20 cellular contexts compared by ENCODE assay signal in the genomic region with DNA sequence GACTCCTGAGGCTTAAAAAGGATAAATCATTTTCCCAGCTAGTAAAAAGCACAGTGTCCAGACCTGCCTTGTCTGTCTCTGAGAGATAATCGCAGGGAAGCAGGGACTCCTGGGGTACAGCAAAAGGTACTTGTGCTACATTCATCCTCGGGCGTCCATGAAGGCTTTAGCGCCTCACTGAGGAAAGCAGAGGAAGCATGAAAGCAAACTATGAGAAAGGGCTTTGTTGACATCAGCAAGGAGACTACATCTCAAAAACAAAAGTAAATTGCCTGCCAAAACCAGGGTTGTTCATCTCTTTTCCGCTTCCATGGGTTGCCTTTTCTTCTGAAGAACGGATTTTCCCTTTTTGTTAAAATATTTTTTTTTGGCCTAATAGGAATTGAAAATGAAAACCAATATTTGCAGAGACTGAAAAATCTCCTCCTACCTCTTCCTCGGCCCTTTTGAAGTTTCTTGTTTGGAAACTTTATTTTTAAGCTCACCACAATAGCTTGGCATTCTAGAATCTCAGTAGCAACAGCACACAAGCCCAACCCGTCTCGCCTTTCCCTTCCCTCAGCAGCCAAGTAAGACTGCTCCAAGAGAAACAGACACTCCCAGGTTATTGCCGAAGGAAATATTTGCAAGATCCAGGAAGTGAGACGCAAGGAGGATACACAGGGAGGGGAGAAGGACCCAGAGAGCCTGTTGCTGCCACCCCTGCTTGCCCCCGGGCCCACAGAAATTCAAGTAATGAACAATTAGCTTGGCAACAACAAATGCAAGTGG.
DNase-seq lines count a peak whose midpoint lies in the region; ATAC-seq and TF ChIP-seq lines count a peak whose summit lies in the region.
"Had no signal": no experiment of that assay in that cellular context is flagged by ENCODE, and none has a peak within 500 bp of the region (broad histone marks: within the 10 kb centered on the region; RNA-seq: fewer than 3 reads in every experiment).

No MANE protein-coding gene starts in this region.

- ATAC-seq in lung (ENCODE audit: insufficient read depth, low FRiP score) (no peak), HG03520 (IDR thresholded peaks at IDR 0.05; ENCODE audit: unreplicated experiment) (no peak)
- ATAC-seq: T-cell had no signal

- CTCF ChIA-PET in A673 (lab: Charles Lee) = interaction anchor here (0.7 to 1.3 kb wide), 2 partner anchors 12 to 62 kb away, joined by 5 to 6 read pairs; no protein-coding TSS in a partner anchor

- DNase-seq in A673 (ENCODE audit: low spot score) (peak; percentile 57), OCI-M1 (lab: John Stamatoyannopoulos, UW) (peak; percentile 0), epithelial cell of prostate (ENCODE audit: low read depth, low spot score) (no peak), lung (ENCODE audit: low spot score) (no peak), SHP77 treated with DMSO at 0.1 percent for 48 hours (lab: John Stamatoyannopoulos, UW) (no peak), NCI-H524 (lab: John Stamatoyannopoulos, UW) (no peak)
- no peak for DNase-seq in activated CD4-positive, alpha-beta T cell treated with anti-CD3 and anti-CD28 coated beads for 4 hours
- DNase-seq: activated CD8-positive, alpha-beta memory T cell treated with anti-CD3 and anti-CD28 coated beads, Interleukin-2, amount 50 U/mL, for 48 hours; activated effector memory CD4-positive, alpha-beta T cell treated with Interleukin-2 at 50 U/mL for 16 hours; gastrocnemius medialis; IMR-90; NCI-H1436; NCI-H526; occipital lobe; right lobe of liver; SHP77; T-cell had no signal

- H3K4me1 ChIP-seq in A673 (ENCODE audit: insufficient read depth, low read length, poor library complexity, severe bottlenecking) (peaks cover 17% of the 10 kb centered on the region), lung (ENCODE audit: control insufficient read depth in 2 of 2, insufficient read depth in 2 of 2, low read length in 2 of 2) (peaks cover 0 to 3% of the 10 kb centered on the region in 2 donors)
- H3K4me1 ChIP-seq: gastrocnemius medialis, right lobe of liver had no signal

- intact Hi-C loops in A673 (cut with micrococcal nuclease; ENCODE audit: unreplicated experiment) = loop anchor here (2.0 kb wide), 1 partner anchor 66 kb away; no protein-coding TSS in a partner anchor

- POLR2A ChIA-PET in A673 (lab: Charles Lee; ENCODE audit: low non-redundant PET) = no interaction called here

- TSS peak; percentile 68 for BruUV-seq in A673 (replicated peaks; lab: Mats Ljungman, UMichigan)

- peak overlapping the region; percentile 90 for H3K27ac ChIP-seq in A673 (ENCODE audit: low read depth, low read length, poor library complexity, severe bottlenecking)
- peak overlapping the region; percentile 32 for H3K27ac ChIP-seq in epithelial cell of prostate
- peak overlapping the region; percentile 9 to 31 for H3K27ac ChIP-seq in lung (ENCODE audit: low read depth in 1 of 2, low read length in 1 of 2)
- H3K27ac ChIP-seq: C4-2B, right lobe of liver, thoracic aorta had no signal

- WGBS in lung, 2 donors = 38 to 73% methylated on average over 12 of the region's 12 CpGs

- no peaks in the 10 kb centered on the region for H3K36me3 ChIP-seq in A673 (ENCODE audit: insufficient read depth, low read length, poor library complexity, severe bottlenecking)
- peaks cover 0 to 1% of the 10 kb centered on the region in 2 donors for H3K36me3 ChIP-seq in lung (ENCODE audit: control insufficient read depth in 2 of 2, insufficient read depth in 2 of 2, low read length in 2 of 2)
- H3K36me3 ChIP-seq: gastrocnemius medialis, right lobe of liver, thoracic aorta had no signal

- H3K9me3 ChIP-seq in A673 (ENCODE audit: low read depth, low read length, poor library complexity, severe bottlenecking) = no peaks in the 10 kb centered on the region
- peaks cover 0 to 2% of the 10 kb centered on the region in 2 donors for H3K9me3 ChIP-seq in lung (ENCODE audit: control insufficient read depth in 2 of 2, insufficient read depth in 1 of 2, low read length in 1 of 2)
- H3K9me3 ChIP-seq: gastrocnemius medialis, right lobe of liver, thoracic aorta had no signal

- TF ChIP-seq CTCF in A673 (conservative IDR thresholded peaks at IDR 0.05; ENCODE audit: low read depth, low read length) (peak; percentile 42; the same call in 1 of the 2 replicates), lung (IDR thresholded peaks at IDR 0.05; ENCODE audit: control extremely low read depth, extremely low read depth) (no peak)

- H3K4me3 ChIP-seq in A673 (ENCODE audit: low read depth, low read length, poor library complexity, severe bottlenecking) (no peak overlapping the region), lung (no peak overlapping the region)
- H3K4me3 ChIP-seq: gastrocnemius medialis, right lobe of liver, thoracic aorta had no signal

- H3K27me3 ChIP-seq in A673 (replicated peaks; ENCODE audit: insufficient read depth, low read depth, low read length, poor library complexity) (no peaks in the 10 kb centered on the region), lung (ENCODE audit: control insufficient read depth, insufficient read depth) (no peaks in the 10 kb centered on the region)
- H3K27me3 ChIP-seq: gastrocnemius medialis had no signal

Comparison
In these comparisons a context has a peak if more than half of its experiments do, and no peak if none do; other contexts are left out.
1. DNase-seq: peak in A673 (single experiment) and OCI-M1 (single experiment); none in epithelial cell of prostate (single experiment), lung (single experiment), SHP77 treated with DMSO at 0.1 percent for 48 hours (single experiment), NCI-H524 (0 of 2) and activated CD4-positive, alpha-beta T cell treated with anti-CD3 and anti-CD28 coated beads for 4 hours (0 of 2).
2. H3K27ac ChIP-seq: peak in every context shown above with its lines; median percentile 90 in A673; 32 in epithelial cell of prostate; 20 in lung.